10 cellular contexts compared by ENCODE assay signal in the genomic region with DNA sequence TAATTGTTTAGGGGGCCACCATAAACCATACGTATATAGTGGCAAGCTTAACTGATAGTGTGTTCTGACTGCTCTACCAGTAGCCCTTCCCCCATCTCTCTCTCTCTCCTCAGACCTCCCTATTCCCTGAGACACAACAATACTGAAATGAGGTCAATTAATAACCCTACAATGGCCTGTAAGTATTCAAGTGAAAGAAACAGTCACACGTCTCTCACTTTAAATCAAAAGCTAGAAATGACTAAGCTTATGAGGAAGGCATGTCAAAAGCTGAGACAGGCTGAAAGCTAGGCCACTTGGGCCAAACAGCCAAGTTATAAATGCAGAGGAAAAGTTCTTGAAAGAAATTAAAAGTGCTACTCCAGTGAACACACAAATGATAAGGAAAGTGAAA.
DNase-seq lines count a peak whose midpoint lies in the region; ATAC-seq and TF ChIP-seq lines count a peak whose summit lies in the region.
"Had no signal": no experiment of that assay in that cellular context is flagged by ENCODE, and none has a peak within 500 bp of the region (broad histone marks: within the 10 kb centered on the region; RNA-seq: fewer than 3 reads in every experiment).

No MANE protein-coding gene starts in this region.

- CTCF ChIA-PET in WTC11 (lab: Charles Lee), result interaction anchor here (0.9 to 2.3 kb wide), 8 partner anchors 8 to 226 kb away, joined by 3 to 14 read pairs (median 7); a partner anchor contains a TSS
- CTCF ChIA-PET in CD4-positive, alpha-beta T cell (lab: Charles Lee), result no interaction called here

- no peaks in the 10 kb centered on the region for H3K9me3 ChIP-seq in CD4-positive, alpha-beta T cell (ENCODE audit: control insufficient read depth, low read length)
- H3K9me3 ChIP-seq: esophagus squamous epithelium had no signal

- DNase-seq in WTC11 (ENCODE audit: low spot score) (no peak), GM13976 (ENCODE audit: low spot score) (no peak), ACHN (no peak), DMS153 (lab: John Stamatoyannopoulos, UW) (no peak)
- no peak for DNase-seq in CD4-positive, alpha-beta T cell
- DNase-seq: CD8-positive, alpha-beta T cell; esophagus squamous epithelium had no signal

- H3K9me3 Mint-ChIP-seq in WTC11, result no peaks in the 10 kb centered on the region
- no peaks in the 10 kb centered on the region for H3K9me3 Mint-ChIP-seq in CD4-positive, alpha-beta T cell
- H3K9me3 Mint-ChIP-seq: CD8-positive, alpha-beta T cell had no signal

- intact Hi-C loops in CD4-positive, alpha-beta T cell (cut with DNase I, micrococcal nuclease), result no loop called here

- no peak overlapping the region for H3K27ac ChIP-seq in CD4-positive, alpha-beta T cell (ENCODE audit: low read depth, low read length)
- H3K27ac ChIP-seq: esophagus squamous epithelium had no signal

- POLR2A ChIA-PET in WTC11 (lab: Charles Lee), result no interaction called here
- POLR2A ChIA-PET in CD4-positive, alpha-beta T cell (lab: Charles Lee), result no interaction called here

- H3K4me3 Mint-ChIP-seq in WTC11, result no peak overlapping the region
- H3K4me3 Mint-ChIP-seq in CD4-positive, alpha-beta T cell, result no peak overlapping the region
- H3K4me3 Mint-ChIP-seq: CD8-positive, alpha-beta T cell had no signal

- in situ Hi-C loops in GM13976 (cut with MboI; ENCODE audit: low sequenced_read_pairs, unreplicated experiment) (no loop called here), ACHN (cut with HindIII; ENCODE audit: low pct_ligation_motif_present, low pct_unique_long_range_greater_than_20kb, low sequenced_read_pairs) (no loop called here)

- TF ChIP-seq CTCF in WTC11 (IDR thresholded peaks at IDR 0.05), result no peak
- TF ChIP-seq CTCF in CD4-positive, alpha-beta T cell (IDR thresholded peaks at IDR 0.05), result no peak
- TF ChIP-seq CTCF in GM13976 (IDR thresholded peaks at IDR 0.05; ENCODE audit: borderline replicate concordance, control extremely low read depth, extremely low read depth, insufficient read depth, missing control alignments), result no peak

- H3K27ac Mint-ChIP-seq in WTC11, result peak overlapping the region; percentile 16; the same call in 1 of the 2 replicates
- no peak overlapping the region for H3K27ac Mint-ChIP-seq in CD4-positive, alpha-beta T cell
- H3K27ac Mint-ChIP-seq: CD8-positive, alpha-beta T cell had no signal

- H3K27me3 ChIP-seq in CD4-positive, alpha-beta T cell (ENCODE audit: control insufficient read depth, insufficient read depth, low read length), result no peaks in the 10 kb centered on the region
- H3K27me3 ChIP-seq: esophagus squamous epithelium had no signal

- ATAC-seq in GM18502 (IDR thresholded peaks at IDR 0.05; ENCODE audit: poor library complexity, unreplicated experiment) (peak; percentile 88), GM19438 (IDR thresholded peaks at IDR 0.05; ENCODE audit: low read depth, unreplicated experiment) (peak; percentile 87), HG02943 (IDR thresholded peaks at IDR 0.05; ENCODE audit: low read depth, unreplicated experiment) (peak; percentile 64), WTC11 (no peak)
- ATAC-seq in CD4-positive, alpha-beta T cell (ENCODE audit: poor library complexity), result no peak
- ATAC-seq: CD8-positive, alpha-beta T cell had no signal

- peaks cover 8% of the 10 kb centered on the region for H3K4me1 Mint-ChIP-seq in WTC11
- no peaks in the 10 kb centered on the region for H3K4me1 Mint-ChIP-seq in CD4-positive, alpha-beta T cell (ENCODE audit: low read depth)

- 0 out of 2 replicates have a peak, but pooled peaks cover 4% of the 10 kb centered on the region for H3K36me3 Mint-ChIP-seq in WTC11
- H3K36me3 Mint-ChIP-seq in CD4-positive, alpha-beta T cell (ENCODE audit: low read depth), result no peaks in the 10 kb centered on the region
- H3K36me3 Mint-ChIP-seq: CD8-positive, alpha-beta T cell had no signal

- H3K27me3 Mint-ChIP-seq in WTC11 (ENCODE audit: low read depth), result no peaks in the 10 kb centered on the region
- H3K27me3 Mint-ChIP-seq in CD4-positive, alpha-beta T cell, result no peaks in the 10 kb centered on the region

TF ChIP-seq in WTC11, 78 proteins besides CTCF, POLR2A, EP300 and RAD21 (continues in another document):
- TF ChIP-seq, protein P1, sequence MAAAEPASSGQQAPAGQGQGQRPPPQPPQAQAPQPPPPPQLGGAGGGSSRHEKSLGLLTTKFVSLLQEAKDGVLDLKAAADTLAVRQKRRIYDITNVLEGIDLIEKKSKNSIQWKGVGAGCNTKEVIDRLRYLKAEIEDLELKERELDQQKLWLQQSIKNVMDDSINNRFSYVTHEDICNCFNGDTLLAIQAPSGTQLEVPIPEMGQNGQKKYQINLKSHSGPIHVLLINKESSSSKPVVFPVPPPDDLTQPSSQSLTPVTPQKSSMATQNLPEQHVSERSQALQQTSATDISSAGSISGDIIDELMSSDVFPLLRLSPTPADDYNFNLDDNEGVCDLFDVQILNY (CRISPR knock-in tag; IDR thresholded peaks at IDR 0.05), result no peak
- TF ChIP-seq GRHL2 (CRISPR knock-in tag; IDR thresholded peaks at IDR 0.05; ENCODE audit: insufficient replicate concordance, severe bottlenecking) (no peak), SMAD4 (CRISPR knock-in tag; IDR thresholded peaks at IDR 0.05) (no peak), OVOL2 (CRISPR knock-in tag; IDR thresholded peaks at IDR 0.05; ENCODE audit: borderline replicate concordance) (no peak), CREB1 (CRISPR knock-in tag; IDR thresholded peaks at IDR 0.05) (no peak), HMGA2 (CRISPR knock-in tag; IDR thresholded peaks at IDR 0.05) (no peak), ZNF263 (CRISPR knock-in tag; IDR thresholded peaks at IDR 0.05; ENCODE audit: low read depth) (no peak), ZNF416 (CRISPR knock-in tag; IDR thresholded peaks at IDR 0.05) (no peak)
- TF ChIP-seq, protein P2, sequence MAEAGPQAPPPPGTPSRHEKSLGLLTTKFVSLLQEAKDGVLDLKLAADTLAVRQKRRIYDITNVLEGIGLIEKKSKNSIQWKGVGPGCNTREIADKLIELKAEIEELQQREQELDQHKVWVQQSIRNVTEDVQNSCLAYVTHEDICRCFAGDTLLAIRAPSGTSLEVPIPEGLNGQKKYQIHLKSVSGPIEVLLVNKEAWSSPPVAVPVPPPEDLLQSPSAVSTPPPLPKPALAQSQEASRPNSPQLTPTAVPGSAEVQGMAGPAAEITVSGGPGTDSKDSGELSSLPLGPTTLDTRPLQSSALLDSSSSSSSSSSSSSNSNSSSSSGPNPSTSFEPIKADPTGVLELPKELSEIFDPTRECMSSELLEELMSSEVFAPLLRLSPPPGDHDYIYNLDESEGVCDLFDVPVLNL (CRISPR knock-in tag; IDR thresholded peaks at IDR 0.05; ENCODE audit: borderline replicate concordance, low read depth), result no peak
- TF ChIP-seq, protein P3, sequence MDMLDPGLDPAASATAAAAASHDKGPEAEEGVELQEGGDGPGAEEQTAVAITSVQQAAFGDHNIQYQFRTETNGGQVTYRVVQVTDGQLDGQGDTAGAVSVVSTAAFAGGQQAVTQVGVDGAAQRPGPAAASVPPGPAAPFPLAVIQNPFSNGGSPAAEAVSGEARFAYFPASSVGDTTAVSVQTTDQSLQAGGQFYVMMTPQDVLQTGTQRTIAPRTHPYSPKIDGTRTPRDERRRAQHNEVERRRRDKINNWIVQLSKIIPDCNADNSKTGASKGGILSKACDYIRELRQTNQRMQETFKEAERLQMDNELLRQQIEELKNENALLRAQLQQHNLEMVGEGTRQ (CRISPR knock-in tag; IDR thresholded peaks at IDR 0.05), result no peak
- TF ChIP-seq, protein P4, sequence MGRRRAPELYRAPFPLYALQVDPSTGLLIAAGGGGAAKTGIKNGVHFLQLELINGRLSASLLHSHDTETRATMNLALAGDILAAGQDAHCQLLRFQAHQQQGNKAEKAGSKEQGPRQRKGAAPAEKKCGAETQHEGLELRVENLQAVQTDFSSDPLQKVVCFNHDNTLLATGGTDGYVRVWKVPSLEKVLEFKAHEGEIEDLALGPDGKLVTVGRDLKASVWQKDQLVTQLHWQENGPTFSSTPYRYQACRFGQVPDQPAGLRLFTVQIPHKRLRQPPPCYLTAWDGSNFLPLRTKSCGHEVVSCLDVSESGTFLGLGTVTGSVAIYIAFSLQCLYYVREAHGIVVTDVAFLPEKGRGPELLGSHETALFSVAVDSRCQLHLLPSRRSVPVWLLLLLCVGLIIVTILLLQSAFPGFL (CRISPR knock-in tag; IDR thresholded peaks at IDR 0.05; ENCODE audit: borderline replicate concordance), result no peak
- TF ChIP-seq, protein P5, sequence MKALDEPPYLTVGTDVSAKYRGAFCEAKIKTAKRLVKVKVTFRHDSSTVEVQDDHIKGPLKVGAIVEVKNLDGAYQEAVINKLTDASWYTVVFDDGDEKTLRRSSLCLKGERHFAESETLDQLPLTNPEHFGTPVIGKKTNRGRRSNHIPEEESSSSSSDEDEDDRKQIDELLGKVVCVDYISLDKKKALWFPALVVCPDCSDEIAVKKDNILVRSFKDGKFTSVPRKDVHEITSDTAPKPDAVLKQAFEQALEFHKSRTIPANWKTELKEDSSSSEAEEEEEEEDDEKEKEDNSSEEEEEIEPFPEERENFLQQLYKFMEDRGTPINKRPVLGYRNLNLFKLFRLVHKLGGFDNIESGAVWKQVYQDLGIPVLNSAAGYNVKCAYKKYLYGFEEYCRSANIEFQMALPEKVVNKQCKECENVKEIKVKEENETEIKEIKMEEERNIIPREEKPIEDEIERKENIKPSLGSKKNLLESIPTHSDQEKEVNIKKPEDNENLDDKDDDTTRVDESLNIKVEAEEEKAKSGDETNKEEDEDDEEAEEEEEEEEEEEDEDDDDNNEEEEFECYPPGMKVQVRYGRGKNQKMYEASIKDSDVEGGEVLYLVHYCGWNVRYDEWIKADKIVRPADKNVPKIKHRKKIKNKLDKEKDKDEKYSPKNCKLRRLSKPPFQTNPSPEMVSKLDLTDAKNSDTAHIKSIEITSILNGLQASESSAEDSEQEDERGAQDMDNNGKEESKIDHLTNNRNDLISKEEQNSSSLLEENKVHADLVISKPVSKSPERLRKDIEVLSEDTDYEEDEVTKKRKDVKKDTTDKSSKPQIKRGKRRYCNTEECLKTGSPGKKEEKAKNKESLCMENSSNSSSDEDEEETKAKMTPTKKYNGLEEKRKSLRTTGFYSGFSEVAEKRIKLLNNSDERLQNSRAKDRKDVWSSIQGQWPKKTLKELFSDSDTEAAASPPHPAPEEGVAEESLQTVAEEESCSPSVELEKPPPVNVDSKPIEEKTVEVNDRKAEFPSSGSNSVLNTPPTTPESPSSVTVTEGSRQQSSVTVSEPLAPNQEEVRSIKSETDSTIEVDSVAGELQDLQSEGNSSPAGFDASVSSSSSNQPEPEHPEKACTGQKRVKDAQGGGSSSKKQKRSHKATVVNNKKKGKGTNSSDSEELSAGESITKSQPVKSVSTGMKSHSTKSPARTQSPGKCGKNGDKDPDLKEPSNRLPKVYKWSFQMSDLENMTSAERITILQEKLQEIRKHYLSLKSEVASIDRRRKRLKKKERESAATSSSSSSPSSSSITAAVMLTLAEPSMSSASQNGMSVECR (CRISPR knock-in tag; IDR thresholded peaks at IDR 0.05; ENCODE audit: borderline replicate concordance), result no peak

Comparison
In these comparisons a context has a peak if more than half of its experiments do, and no peak if none do; other contexts are left out.
1. ATAC-seq: peak in GM18502 (single experiment), GM19438 (single experiment) and HG02943 (single experiment); none in WTC11 (single experiment) and CD4-positive, alpha-beta T cell (single experiment).